9 cellular contexts compared by ENCODE assay signal in the genomic region with DNA sequence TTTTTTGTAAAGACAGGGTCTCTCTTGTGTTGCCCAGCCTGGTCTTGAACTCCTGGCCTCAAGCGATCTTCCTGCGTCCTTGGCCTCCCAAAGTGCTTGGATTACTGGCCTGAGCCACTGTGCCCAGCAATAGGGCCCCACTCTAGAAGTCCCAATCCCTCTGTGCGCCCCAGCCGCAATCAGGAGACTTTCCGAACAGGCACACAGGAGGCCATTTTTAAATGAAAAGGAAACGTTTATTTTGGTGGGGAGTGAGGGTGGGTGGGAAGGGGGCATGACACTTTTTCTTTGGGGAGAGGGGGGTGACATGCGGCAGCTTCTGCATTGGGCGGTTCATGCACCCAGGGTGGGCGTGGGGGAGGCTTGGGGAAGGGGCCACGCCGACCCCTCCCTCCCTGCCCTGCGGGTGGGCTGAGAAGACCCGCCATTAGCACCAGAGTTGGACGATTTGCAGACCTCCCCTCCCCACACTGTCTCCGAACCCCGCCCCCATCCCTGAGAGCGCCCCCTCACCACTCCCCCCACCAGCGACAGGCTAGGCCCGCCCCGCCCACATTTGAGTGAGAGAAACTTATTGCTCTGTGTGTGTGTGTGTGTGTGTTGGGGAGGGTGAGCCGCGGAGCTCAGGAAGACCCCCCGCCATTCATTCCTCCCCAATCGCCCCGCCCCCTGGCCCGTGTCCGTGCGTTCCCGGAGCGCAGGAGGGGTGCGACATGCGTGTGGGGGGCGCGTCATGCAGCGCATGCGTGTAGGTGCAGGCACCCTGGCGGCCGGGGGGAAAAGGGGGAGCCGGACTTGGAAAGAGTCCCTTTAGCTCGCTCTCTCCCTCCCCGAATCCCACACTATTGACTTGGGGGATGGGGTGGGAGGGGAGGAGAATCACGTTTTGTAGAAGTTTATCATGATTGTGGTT. TPM values are rescaled to one million over a fixed set of nuclear protein-coding genes. Genes with fewer than 3 reads are reported as not detected.
DNase-seq lines count a peak whose midpoint lies in the region; ATAC-seq and TF ChIP-seq lines count a peak whose summit lies in the region.
"Had no signal": no experiment of that assay in that cellular context is flagged by ENCODE, and none has a peak within 500 bp of the region (broad histone marks: within the 10 kb centered on the region; RNA-seq: fewer than 3 reads in every experiment).

No MANE protein-coding gene starts in this region.

- H3K36me3 ChIP-seq in upper lobe of right lung (no peaks in the 10 kb centered on the region), esophagus muscularis mucosa (peaks cover 0 to 20% (median 4%) of the 10 kb centered on the region in 4 donors)

- ATAC-seq in Right ventricle myocardium superior (ENCODE audit: poor library complexity) (peak; percentile 15), right cardiac atrium (peak; percentile 36 to 51), upper lobe of right lung (peak; percentile 10), HG03439 (IDR thresholded peaks at IDR 0.05; ENCODE audit: unreplicated experiment) (no peak)

- H3K4me1 ChIP-seq in right cardiac atrium (ENCODE audit: control insufficient read depth, insufficient read depth, low read length), result no peaks in the 10 kb centered on the region
- no peaks in the 10 kb centered on the region for H3K4me1 ChIP-seq in upper lobe of right lung
- H3K4me1 ChIP-seq in esophagus muscularis mucosa, result peaks cover 0 to 30% (median 9%) of the 10 kb centered on the region in 4 donors

- TF ChIP-seq EP300 in esophagus muscularis mucosa (IDR thresholded peaks at IDR 0.05), result no peak

- TF ChIP-seq POLR2A in esophagus muscularis mucosa (IDR thresholded peaks at IDR 0.05; ENCODE audit: low read depth), result no peak

- intact Hi-C loops in Right ventricle myocardium superior (cut with DNase I), result no loop called here
- intact Hi-C loops in cardiac septum (cut with DNase I), result no loop called here
- intact Hi-C loops in right cardiac atrium (cut with DNase I), result no loop called here
- intact Hi-C loops in upper lobe of right lung (cut with DNase I), result no loop called here
- intact Hi-C loops in esophagus muscularis mucosa (cut with DNase I), result no loop called here

- 3% methylated on average over 42 of the region's 42 CpGs for WGBS in right cardiac atrium
- 8% methylated on average over 14 of the region's 42 CpGs for WGBS in esophagus muscularis mucosa

- no peak for TF ChIP-seq CTCF in upper lobe of right lung (IDR thresholded peaks at IDR 0.05)
- no peak for TF ChIP-seq CTCF in esophagus muscularis mucosa (IDR thresholded peaks at IDR 0.05)

- no peaks in the 10 kb centered on the region for H3K27me3 ChIP-seq in right cardiac atrium (ENCODE audit: control insufficient read depth, insufficient read depth)
- H3K27me3 ChIP-seq in upper lobe of right lung, result peaks cover 51% of the 10 kb centered on the region
- H3K27me3 ChIP-seq in esophagus muscularis mucosa, result peaks cover 3 to 76% (median 47%) of the 10 kb centered on the region in 4 donors

- no peak for DNase-seq in Right ventricle myocardium superior
- no peak for DNase-seq in cardiac septum (ENCODE audit: low spot score)
- peak; percentile 78 for DNase-seq in NCI-H69 (lab: John Stamatoyannopoulos, UW)
- peak in 2 of 3 donors; percentile 60 to 77 for DNase-seq in right cardiac atrium
- no peak for DNase-seq in upper lobe of right lung
- DNase-seq in activated CD4-positive, alpha-beta T cell treated with anti-CD3 and anti-CD28 coated beads, Interleukin-2, amount 50 U/mL, for 4 hours, result no peak
- no peak for DNase-seq in esophagus muscularis mucosa (ENCODE audit: extremely low spot score)
- DNase-seq: CD4-positive, CD25-positive, alpha-beta regulatory T cell had no signal

- peak overlapping the region; percentile 6 for H3K4me3 ChIP-seq in right cardiac atrium (ENCODE audit: low read length)
- no peak overlapping the region for H3K4me3 ChIP-seq in upper lobe of right lung
- H3K4me3 ChIP-seq in esophagus muscularis mucosa, result no peak overlapping the region

- H3K27ac ChIP-seq in right cardiac atrium (ENCODE audit: low read length), result no peak overlapping the region
- H3K27ac ChIP-seq in upper lobe of right lung, result no peak overlapping the region
- no peak overlapping the region for H3K27ac ChIP-seq in esophagus muscularis mucosa (replicated peaks in 1 of 4)

- H3K9me3 ChIP-seq in right cardiac atrium (ENCODE audit: control insufficient read depth, low read length) (no peaks in the 10 kb centered on the region), upper lobe of right lung (no peaks in the 10 kb centered on the region), esophagus muscularis mucosa (peaks cover 0 to 13% (median 6%) of the 10 kb centered on the region in 4 donors)

RNA-seq across cellular contexts. Expression of a gene that starts 17.2 kb away (rescaled TPM):
- total RNA-seq in Right ventricle myocardium superior, result 2.0 TPM
- 3.8 TPM for total RNA-seq in cardiac septum
- total RNA-seq in right cardiac atrium, result 1 to 10 TPM; 3.0 to 6.1 (median 4.9) TPM
- 3.3 TPM for polyA plus RNA-seq in right cardiac atrium
- total RNA-seq in upper lobe of right lung, result 12.8 TPM
- total RNA-seq in esophagus muscularis mucosa, result under 1 TPM; 0.32 to 0.69 (median 0.37) TPM
- polyA plus RNA-seq: CD4-positive, CD25-positive, alpha-beta regulatory T cell had no signal

RNA-seq across cellular contexts. Expression of a gene that starts 53.5 kb away (rescaled TPM):
- total RNA-seq in Right ventricle myocardium superior (0.40 TPM), cardiac septum (0.24 TPM), right cardiac atrium (under 1 TPM in 3 of 4 donors, not detected in 1; 0.43 to 0.84 (median 0.56) TPM), upper lobe of right lung (1,895 TPM), esophagus muscularis mucosa (1 to 10 TPM in 2 of 4 donors, under 1 TPM in 2; 0.17 to 3.7 (median 0.81) TPM)
- polyA plus RNA-seq in right cardiac atrium, result 0.72 TPM

Comparison
In these comparisons a context has a peak if more than half of its experiments do, and no peak if none do; other contexts are left out.
1. DNase-seq: peak in NCI-H69 (single experiment) and right cardiac atrium (2 of 3); none in Right ventricle myocardium superior (single experiment), cardiac septum (single experiment), upper lobe of right lung (single experiment), activated CD4-positive, alpha-beta T cell treated with anti-CD3 and anti-CD28 coated beads, Interleukin-2, amount 50 U/mL, for 4 hours (0 of 2) and esophagus muscularis mucosa (single experiment).
2. RNA of a gene that starts 53.5 kb away (total RNA-seq): 1,895 TPM in upper lobe of right lung (single experiment); 0.17 to 3.7 TPM in esophagus muscularis mucosa, 0.43 to 0.84 TPM in right cardiac atrium, 0.40 TPM in Right ventricle myocardium superior (single experiment) and 0.24 TPM in cardiac septum (single experiment); every median in the first group is over 100 times any median in the second.